Comparison of ENCODE assay signal across 9 cellular contexts in genomic region chr19:12954150-12954962, GRCh38. TPM values are rescaled to one million over a fixed set of nuclear protein-coding genes. Genes with fewer than 3 reads are reported as not detected.
DNase-seq lines count a peak whose midpoint lies in the region; ATAC-seq and TF ChIP-seq lines count a peak whose summit lies in the region.
"Had no signal": no experiment of that assay in that cellular context is flagged by ENCODE, and none has a peak within 500 bp of the region (broad histone marks: within the 10 kb centered on the region; RNA-seq: fewer than 3 reads in every experiment).

No MANE protein-coding gene starts in this region.

- H3K4me3 ChIP-seq in OCI-LY3 (ENCODE audit: low read length), result peak overlapping the region; percentile 37
- H3K4me3 ChIP-seq in skeletal muscle tissue (ENCODE audit: low read length in 3 of 3), result peak overlapping the region in 1 of 3 donors; percentile 13

- H3K27me3 ChIP-seq in OCI-LY3 (ENCODE audit: low read depth, low read length) (no peaks in the 10 kb centered on the region), skeletal muscle tissue (ENCODE audit: control insufficient read depth in 3 of 3, insufficient read depth in 3 of 3, low read length in 3 of 3) (no peaks in the 10 kb centered on the region)

- H3K27ac ChIP-seq in OCI-LY3 (ENCODE audit: low read length) (peak overlapping the region; percentile 78), skeletal muscle tissue (ENCODE audit: low read depth, low read length) (no peak overlapping the region)

- peaks cover 17% of the 10 kb centered on the region for H4K20me1 ChIP-seq in OCI-LY3 (ENCODE audit: insufficient read depth, low read length)

- H3K27ac Mint-ChIP-seq in endothelial cell (ENCODE audit: unreplicated experiment), result no peak overlapping the region

- H3K4me3 Mint-ChIP-seq in endothelial cell (ENCODE audit: unreplicated experiment), result peak overlapping the region; percentile 49

- no peak for TF ChIP-seq CTCF in OCI-LY3 (IDR thresholded peaks at IDR 0.05; ENCODE audit: low read depth, low read length)
- TF ChIP-seq CTCF in endothelial cell (IDR thresholded peaks at IDR 0.05; ENCODE audit: unreplicated experiment), result no peak

- H3K4me2 ChIP-seq in OCI-LY3 (ENCODE audit: low read length), result peak overlapping the region; percentile 62

- H2AFZ ChIP-seq in OCI-LY3 (ENCODE audit: low read depth, low read length), result no peak overlapping the region

- H3K4me1 Mint-ChIP-seq in endothelial cell (ENCODE audit: unreplicated experiment), result peaks cover 11% of the 10 kb centered on the region

- H3K9ac ChIP-seq in OCI-LY3 (ENCODE audit: low read length) (peak overlapping the region; percentile 31), skeletal muscle tissue (ENCODE audit: low read depth in 1 of 3, low read length in 3 of 3) (peak overlapping the region in 2 of 3 donors; percentile 51 to 57)

- peak; percentile 60 to 67 for DNase-seq in NCI-H446 (lab: John Stamatoyannopoulos, UW)
- no peak for DNase-seq in NCI-H446 treated with DMSO at 0.1 percent for 48 hours (lab: John Stamatoyannopoulos, UW)
- DNase-seq in endothelial cell (ENCODE audit: low spot score), result no peak
- no peak for DNase-seq in NK-92 treated with Interleukin-12 subunit alpha and Interleukin-12 subunit beta, amount 100 ng/mL, for 24 hours (lab: John Stamatoyannopoulos, UW)
- DNase-seq: NCI-H2227 treated with DMSO at 0.1 percent for 48 hours had no signal

- peaks cover 75% of the 10 kb centered on the region for H3K79me2 ChIP-seq in OCI-LY3 (ENCODE audit: low read length)

- H3K36me3 ChIP-seq in OCI-LY3 (replicated peaks; ENCODE audit: low read depth, low read length) (peaks cover 39% of the 10 kb centered on the region), skeletal muscle tissue (ENCODE audit: control insufficient read depth in 3 of 3, insufficient read depth in 3 of 3, low read length in 3 of 3) (peaks cover 32 to 42% (median 37%) of the 10 kb centered on the region in 3 donors)

- no peaks in the 10 kb centered on the region for H3K9me3 Mint-ChIP-seq in endothelial cell (ENCODE audit: unreplicated experiment)

- peaks cover 36% of the 10 kb centered on the region for H3K36me3 Mint-ChIP-seq in endothelial cell (ENCODE audit: low read depth, unreplicated experiment)

- H3K4me1 ChIP-seq in OCI-LY3 (ENCODE audit: low read length), result peaks cover 31% of the 10 kb centered on the region
- peaks cover 49 to 58% (median 50%) of the 10 kb centered on the region in 3 donors for H3K4me1 ChIP-seq in skeletal muscle tissue (ENCODE audit: control insufficient read depth in 3 of 3, insufficient read depth in 3 of 3, low read length in 3 of 3)

- H3K9me3 ChIP-seq in OCI-LY3 (ENCODE audit: insufficient read depth, low read length), result no peaks in the 10 kb centered on the region
- no peaks in the 10 kb centered on the region for H3K9me3 ChIP-seq in skeletal muscle tissue (ENCODE audit: control insufficient read depth in 3 of 3, low read length in 3 of 3)

- peaks cover 12% of the 10 kb centered on the region for H3K27me3 Mint-ChIP-seq in endothelial cell (ENCODE audit: unreplicated experiment)

- ATAC-seq in HG02610 (IDR thresholded peaks at IDR 0.05; ENCODE audit: unreplicated experiment) (no peak), HG02623 (IDR thresholded peaks at IDR 0.05; ENCODE audit: unreplicated experiment) (no peak)

RNA-seq across cellular contexts. Expression of gene GADD45GIP1, which starts 2.7 kb away (rescaled TPM):
- total RNA-seq in endothelial cell (ENCODE audit: unreplicated experiment) (20.8 TPM), skeletal muscle tissue (21.4 TPM)

RNA-seq across cellular contexts. Expression of gene RAD23A, which starts 8.7 kb away (rescaled TPM):
- total RNA-seq in endothelial cell (ENCODE audit: unreplicated experiment) (44.7 TPM), skeletal muscle tissue (57.9 TPM)

RNA-seq across cellular contexts. Expression of gene DAND5, which starts 15.0 kb away (rescaled TPM):
- total RNA-seq in endothelial cell (ENCODE audit: unreplicated experiment), result 0.69 TPM
- total RNA-seq in skeletal muscle tissue, result not detected

RNA-seq across cellular contexts. Expression of gene CALR, which starts 15.9 kb away (rescaled TPM):
- total RNA-seq in endothelial cell (ENCODE audit: unreplicated experiment) (963 TPM), skeletal muscle tissue (382 TPM)

RNA-seq across cellular contexts. Expression of gene FARSA, which starts 20.8 kb away (rescaled TPM):
- total RNA-seq in endothelial cell (ENCODE audit: unreplicated experiment) (45.8 TPM), skeletal muscle tissue (49.1 TPM)

Comparison
In these comparisons a context has a peak if more than half of its experiments do, and no peak if none do; other contexts are left out.
1. DNase-seq: peak in NCI-H446 (2 of 2); none in NCI-H446 treated with DMSO at 0.1 percent for 48 hours (single experiment), endothelial cell (single experiment) and NK-92 treated with Interleukin-12 subunit alpha and Interleukin-12 subunit beta, amount 100 ng/mL, for 24 hours (single experiment).